ENCODE assay signal across 14 cellular contexts in the genomic region with DNA sequence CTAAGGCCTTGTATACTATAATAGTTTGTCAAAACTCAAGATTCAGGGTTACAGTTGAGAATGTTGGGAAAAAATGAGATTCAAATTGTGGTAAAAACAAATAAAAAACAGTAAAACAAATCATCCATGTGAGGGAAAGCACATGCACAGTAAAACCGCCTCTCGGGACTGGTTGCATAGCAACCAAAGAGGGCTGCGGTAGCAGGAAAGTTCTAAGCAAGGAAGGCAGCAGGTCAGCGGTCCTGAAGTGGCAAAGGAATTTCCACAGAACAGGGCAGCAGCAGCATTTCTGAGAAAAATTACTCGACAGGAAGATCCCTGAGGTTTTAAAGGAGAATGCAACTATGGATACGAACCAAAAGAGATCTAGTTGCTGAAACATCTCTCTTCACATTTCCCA.
DNase-seq lines count a peak whose midpoint lies in the region; ATAC-seq, FAIRE-seq and TF ChIP-seq lines count a peak whose summit lies in the region.
"Had no signal": no experiment of that assay in that cellular context is flagged by ENCODE, and none has a peak within 500 bp of the region (broad histone marks: within the 10 kb centered on the region; RNA-seq: fewer than 3 reads in every experiment).

No MANE protein-coding gene starts in this region.

- dilution Hi-C loops in endothelial cell of umbilical vein (cut with MboI; ENCODE audit: extremely low pct_ligation_motif_present, low sequenced_read_pairs) = no loop called here

- intact Hi-C loops in endothelial cell of umbilical vein (cut with micrococcal nuclease) = no loop called here
- intact Hi-C loops in MCF 10A (cut with micrococcal nuclease) = loop anchor here (5.0 kb wide), 1 partner anchor 218 kb away; no protein-coding TSS in a partner anchor

- BruUV-seq in endothelial cell of umbilical vein (replicated peaks; lab: Mats Ljungman, UMichigan) (no TSS peak), MCF 10A (replicated peaks; lab: Mats Ljungman, UMichigan) (no TSS peak)

- WGBS in mesendoderm (ENCODE audit: extremely low coverage, insufficient coverage, low lambda C conversion rate) = no CpG with 5 or more reads among the region's 6 CpGs

- H3K27ac Mint-ChIP-seq in MCF 10A (ENCODE audit: low read depth, unreplicated experiment) = no peak overlapping the region

- H3K79me1 ChIP-seq in mesendoderm (ENCODE audit: low read length) = no peaks in the 10 kb centered on the region

- H3K79me2 ChIP-seq in endothelial cell of umbilical vein (ENCODE audit: control insufficient read depth, insufficient read depth, low read length) = no peaks in the 10 kb centered on the region
- no peaks in the 10 kb centered on the region for H3K79me2 ChIP-seq in mesendoderm (ENCODE audit: control insufficient read depth, insufficient read depth, low read length)

- H2BK5ac ChIP-seq in mesendoderm (ENCODE audit: low read length) = no peak overlapping the region

- no peak for ATAC-seq in GM18511 (IDR thresholded peaks at IDR 0.05; ENCODE audit: unreplicated experiment)

- POLR2A ChIA-PET in endothelial cell of umbilical vein (lab: Charles Lee) = no interaction called here
- POLR2A ChIA-PET in MCF 10A (lab: Yijun Ruan, JAX) = interaction anchor here (1.0 to 1.4 kb wide), 3 partner anchors 52 to 260 kb away, joined by 3 to 4 read pairs (median 3); no protein-coding TSS in a partner anchor

- H3K4me2 ChIP-seq in endothelial cell of umbilical vein (ENCODE audit: insufficient read depth, low read length) = no peak overlapping the region
- H3K4me2 ChIP-seq in mesendoderm (ENCODE audit: low read length) = no peak overlapping the region

- H3K56ac ChIP-seq in mesendoderm (ENCODE audit: low read length) = no peak overlapping the region

- no peaks in the 10 kb centered on the region for H3K9me3 Mint-ChIP-seq in MCF 10A (ENCODE audit: unreplicated experiment)

- TF ChIP-seq POLR2A in endothelial cell of umbilical vein (IDR thresholded peaks at IDR 0.05; ENCODE audit: low read depth, low read length) = no peak

- H2AK5ac ChIP-seq in mesendoderm (ENCODE audit: low read length) = no peak overlapping the region

- in situ Hi-C loops in KBM-7 (cut with MboI; ENCODE audit: low pct_unique_long_range_greater_than_20kb, low sequenced_read_pairs) = loop anchor here (25.0 kb wide), 1 partner anchor 278 kb away; a partner anchor contains a TSS

- no peak overlapping the region for H2BK15ac ChIP-seq in mesendoderm (replicated peaks; ENCODE audit: low read depth)

- H4K5ac ChIP-seq in mesendoderm (ENCODE audit: low read length) = no peak overlapping the region

- H3K9me1 ChIP-seq in endothelial cell of umbilical vein (replicated peaks; ENCODE audit: control insufficient read depth, extremely low read depth, insufficient read depth, low read length) = no peaks in the 10 kb centered on the region

- no peak for FAIRE-seq in endothelial cell of umbilical vein (lab: Jason Lieb, UNC)
- FAIRE-seq: GM19239, TTC549 had no signal

- H3K9me3 ChIP-seq in endothelial cell of umbilical vein (replicated peaks; ENCODE audit: control insufficient read depth, insufficient read depth, low read length) = no peaks in the 10 kb centered on the region
- H3K9me3 ChIP-seq: Peyer's patch, spleen had no signal

- CTCF ChIA-PET in endothelial cell of umbilical vein (lab: Charles Lee) = no interaction called here
- CTCF ChIA-PET in MCF 10A (lab: Yijun Ruan, JAX) = interaction anchor here (0.7 to 1.8 kb wide), 3 partner anchors 13 to 273 kb away, joined by 3 to 5 read pairs (median 4); no protein-coding TSS in a partner anchor

- H3K36me3 Mint-ChIP-seq in MCF 10A (ENCODE audit: insufficient read depth, unreplicated experiment) = no peaks in the 10 kb centered on the region

- no peak overlapping the region for H2BK120ac ChIP-seq in mesendoderm (ENCODE audit: low read depth, low read length)

- no peak overlapping the region for H4K8ac ChIP-seq in mesendoderm (ENCODE audit: low read depth, low read length)

- H3K4ac ChIP-seq in mesendoderm (ENCODE audit: low read depth, low read length) = no peak overlapping the region

- no peak overlapping the region for H3K4me3 Mint-ChIP-seq in MCF 10A (ENCODE audit: unreplicated experiment)

- H3K23ac ChIP-seq in mesendoderm (ENCODE audit: low read length) = no peak overlapping the region

- H2AFZ ChIP-seq in endothelial cell of umbilical vein (ENCODE audit: low read depth, low read length) = peak overlapping the region; percentile 48

- no peak overlapping the region for H3K18ac ChIP-seq in mesendoderm (ENCODE audit: low read length)

- H3K4me3 ChIP-seq in endothelial cell of umbilical vein (replicated peaks in 1 of 3; ENCODE audit: insufficient read depth in 1 of 3, low read depth in 1 of 3, low read length in 3 of 3) (no peak overlapping the region), mesendoderm (ENCODE audit: low read length) (no peak overlapping the region)
- H3K4me3 ChIP-seq: Peyer's patch, spleen had no signal

- H3K27ac ChIP-seq in endothelial cell of umbilical vein (ENCODE audit: insufficient read depth, low read depth, low read length) (no peak overlapping the region), mesendoderm (ENCODE audit: low read depth, low read length) (no peak overlapping the region)
- H3K27ac ChIP-seq: Peyer's patch, spleen had no signal

- peaks cover 1% of the 10 kb centered on the region for H3K4me1 Mint-ChIP-seq in MCF 10A (ENCODE audit: insufficient read depth, unreplicated experiment)

- H3K36me3 ChIP-seq in endothelial cell of umbilical vein (ENCODE audit: control insufficient read depth in 2 of 2, extremely low read depth in 1 of 2, insufficient read depth in 2 of 2, low read length in 2 of 2) (no peaks in the 10 kb centered on the region), mesendoderm (ENCODE audit: control insufficient read depth, insufficient read depth, low read length) (no peaks in the 10 kb centered on the region)
- H3K36me3 ChIP-seq: Peyer's patch, spleen had no signal

- H3K27me3 ChIP-seq in endothelial cell of umbilical vein (ENCODE audit: control insufficient read depth in 2 of 2, insufficient read depth in 2 of 2, low read length in 2 of 2) = no peaks in the 10 kb centered on the region
- H3K27me3 ChIP-seq in mesendoderm (ENCODE audit: insufficient read depth, low read length, poor library complexity) = no peaks in the 10 kb centered on the region
- H3K27me3 ChIP-seq: Peyer's patch, spleen had no signal

- no peak overlapping the region for H3K9ac ChIP-seq in endothelial cell of umbilical vein (replicated peaks; ENCODE audit: extremely low read depth, insufficient read depth, low read length)
- H3K9ac ChIP-seq in mesendoderm (ENCODE audit: low read length) = no peak overlapping the region

- no peaks in the 10 kb centered on the region for H3K4me1 ChIP-seq in endothelial cell of umbilical vein (ENCODE audit: control insufficient read depth, extremely low read depth, insufficient read depth, low read length)
- H3K4me1 ChIP-seq in mesendoderm (ENCODE audit: control insufficient read depth, low read depth, low read length) = no peaks in the 10 kb centered on the region
- H3K4me1 ChIP-seq: Peyer's patch, spleen had no signal

- DNase-seq in AG20443 (ENCODE audit: low spot score) (peak; percentile 23), KBM-7 (peak; percentile 5), endothelial cell of umbilical vein (ENCODE audit: low read depth, low spot score) (peak; percentile 2), mesendoderm (peak; percentile 63), GM10266 (ENCODE audit: extremely low spot score) (no peak), NCI-H1436 (lab: John Stamatoyannopoulos, UW) (no peak), MCF 10A (ENCODE audit: unreplicated experiment) (no peak)
- DNase-seq: NCI-H1930; Peyer's patch; spleen; stimulated activated CD8-positive, alpha-beta memory T cell treated with anti-CD3 and anti-CD28 coated beads, Interleukin-4, amount 100 ng/mL, for 48 hours had no signal

- TF ChIP-seq CTCF in endothelial cell of umbilical vein (IDR thresholded peaks at IDR 0.05; ENCODE audit: extremely low read depth in 1 of 2, insufficient read depth in 1 of 2, low read depth in 1 of 2, low read length in 2 of 2) (no peak), GM10266 (IDR thresholded peaks at IDR 0.05; ENCODE audit: control insufficient read depth, insufficient read depth, low read depth, missing control alignments) (no peak), MCF 10A (IDR thresholded peaks at IDR 0.05; ENCODE audit: unreplicated experiment) (no peak)

- H3K27me3 Mint-ChIP-seq in MCF 10A (ENCODE audit: insufficient read depth, unreplicated experiment) = no peaks in the 10 kb centered on the region

- no peaks in the 10 kb centered on the region for H4K20me1 ChIP-seq in endothelial cell of umbilical vein (replicated peaks; ENCODE audit: control insufficient read depth, extremely low read depth, insufficient read depth, low read length)

TF ChIP-seq in endothelial cell of umbilical vein, 7 proteins besides CTCF, POLR2A, EP300 and RAD21:
- TF ChIP-seq POLR2AphosphoS5 (IDR thresholded peaks at IDR 0.05; ENCODE audit: insufficient read depth, low read depth, low read length) (no peak), GATA2 (IDR thresholded peaks at IDR 0.05; ENCODE audit: insufficient read depth, insufficient read length, low read depth, low read length) (no peak), MYC (IDR thresholded peaks at IDR 0.05; ENCODE audit: low read depth, low read length) (no peak), JUN (IDR thresholded peaks at IDR 0.05; ENCODE audit: borderline replicate concordance, insufficient read depth, insufficient read length, low read depth) (no peak), FOS (IDR thresholded peaks at IDR 0.05; ENCODE audit: borderline replicate concordance, insufficient read depth, low read length) (no peak), EZH2 (IDR thresholded peaks at IDR 0.05; ENCODE audit: borderline replicate concordance, low read depth, low read length, severe bottlenecking) (no peak)

Comparison
In these comparisons a context has a peak if more than half of its experiments do, and no peak if none do; other contexts are left out.
1. DNase-seq: peak in AG20443 (single experiment), KBM-7 (single experiment), endothelial cell of umbilical vein (single experiment) and mesendoderm (single experiment); none in GM10266 (single experiment), NCI-H1436 (single experiment) and MCF 10A (single experiment).